In genomic region chr4:7971159-7971631, GRCh38 we compare ENCODE assay signal across 13 cellular contexts. TPM values are rescaled to one million over a fixed set of nuclear protein-coding genes. Genes with fewer than 3 reads are reported as not detected.
A peak's percentile ranks its signal among the peaks of the same experiment; 100 is the strongest.
DNase-seq lines count a peak whose midpoint lies in the region; ATAC-seq and TF ChIP-seq lines count a peak whose summit lies in the region.
"Had no signal": no experiment of that assay in that cellular context is flagged by ENCODE, and none has a peak within 500 bp of the region (broad histone marks: within the 10 kb centered on the region; RNA-seq: fewer than 3 reads in every experiment).

No MANE protein-coding gene starts in this region.

- H3K27ac ChIP-seq in esophagus squamous epithelium (peak overlapping the region; percentile 66 to 93 (median 80)), prostate gland (peak overlapping the region; percentile 24 to 61)

- H3K27me3 ChIP-seq in esophagus squamous epithelium (no peaks in the 10 kb centered on the region), prostate gland (replicated peaks; ENCODE audit: insufficient read depth) (no peaks in the 10 kb centered on the region)
- H3K27me3 ChIP-seq: right atrium auricular region had no signal

- H3K4me3 Mint-ChIP-seq in T-helper 2 cell treated with Interferon-gamma antibody and Interleukin-4, amounts not matched to agents 5 μg/mL and 100 μg/mL, for 36 hours, result peak overlapping the region; percentile 96
- H3K4me3 Mint-ChIP-seq: brain, IgD-negative memory B cell had no signal

- no peak for TF ChIP-seq POLR2A in esophagus squamous epithelium (IDR thresholded peaks at IDR 0.05)
- TF ChIP-seq POLR2A in prostate gland (IDR thresholded peaks at IDR 0.05), result no peak

- no CpG with 5 or more reads among the region's 2 CpGs for WGBS in esophagus squamous epithelium, 2 donors
- WGBS in prostate gland, result 81% methylated on average over 2 of the region's 2 CpGs

- peak overlapping the region; percentile 98 for H3K27ac Mint-ChIP-seq in T-helper 2 cell treated with Interferon-gamma antibody and Interleukin-4, amounts not matched to agents 5 μg/mL and 100 μg/mL, for 36 hours
- H3K27ac Mint-ChIP-seq: IgD-negative memory B cell had no signal

- peaks cover 34 to 69% (median 56%) of the 10 kb centered on the region in 3 donors for H3K4me1 ChIP-seq in esophagus squamous epithelium
- peaks cover 5% of the 10 kb centered on the region for H3K4me1 ChIP-seq in prostate gland (replicated peaks)

- H3K36me3 ChIP-seq in esophagus squamous epithelium (no peaks in the 10 kb centered on the region), prostate gland (no peaks in the 10 kb centered on the region)
- H3K36me3 ChIP-seq: right atrium auricular region had no signal

- no peak for DNase-seq in GM12865 (ENCODE audit: low read depth)
- no peak for DNase-seq in T-helper 2 cell treated with Interferon-gamma antibody and Interleukin-4, amounts not matched to agents 5 μg/mL and 100 μg/mL, for 36 hours (ENCODE audit: low spot score)
- no peak for DNase-seq in esophagus squamous epithelium (lab: John Stamatoyannopoulos, UW)
- DNase-seq in prostate gland (ENCODE audit: low spot score), result no peak
- no peak for DNase-seq in OCI-M1 (lab: John Stamatoyannopoulos, UW)
- no peak for DNase-seq in NCI-H2196 treated with DMSO at 0.1 percent for 48 hours (lab: John Stamatoyannopoulos, UW; ENCODE audit: unreplicated experiment)
- no peak for DNase-seq in SHP77 (lab: John Stamatoyannopoulos, UW)
- DNase-seq: activated CD4-positive, alpha-beta T cell treated with anti-CD3 and anti-CD28 coated beads for 1 hour; NCI-H2081 treated with DMSO at 0.1 percent for 48 hours had no signal

- no peaks in the 10 kb centered on the region for H3K27me3 Mint-ChIP-seq in T-helper 2 cell treated with Interferon-gamma antibody and Interleukin-4, amounts not matched to agents 5 μg/mL and 100 μg/mL, for 36 hours (ENCODE audit: low read depth)
- H3K27me3 Mint-ChIP-seq: brain had no signal

- peak overlapping the region; percentile 57 for H3K4me3 ChIP-seq in GM12865 (ENCODE audit: low read depth, low read length)
- H3K4me3 ChIP-seq in esophagus squamous epithelium, result peak overlapping the region in 1 of 4 donors; percentile 46
- H3K4me3 ChIP-seq in prostate gland, result no peak overlapping the region
- H3K4me3 ChIP-seq: right atrium auricular region had no signal

- no peaks in the 10 kb centered on the region for H3K9me3 Mint-ChIP-seq in T-helper 2 cell treated with Interferon-gamma antibody and Interleukin-4, amounts not matched to agents 5 μg/mL and 100 μg/mL, for 36 hours

- intact Hi-C loops in esophagus squamous epithelium (cut with DNase I) (no loop called here), prostate gland (cut with DNase I) (no loop called here)

- H3K4me1 Mint-ChIP-seq in T-helper 2 cell treated with Interferon-gamma antibody and Interleukin-4, amounts not matched to agents 5 μg/mL and 100 μg/mL, for 36 hours (ENCODE audit: low read depth), result peaks cover 40% of the 10 kb centered on the region

- ATAC-seq in HG02852 (IDR thresholded peaks at IDR 0.05; ENCODE audit: unreplicated experiment), result no peak

- H3K36me3 Mint-ChIP-seq in T-helper 2 cell treated with Interferon-gamma antibody and Interleukin-4, amounts not matched to agents 5 μg/mL and 100 μg/mL, for 36 hours (ENCODE audit: low read depth), result peaks cover 16% of the 10 kb centered on the region
- H3K36me3 Mint-ChIP-seq: brain, IgD-negative memory B cell had no signal

- no peak for TF ChIP-seq CTCF in GM12865 (IDR thresholded peaks at IDR 0.05; ENCODE audit: insufficient read depth, low read depth, low read length, missing control alignments)
- no peak for TF ChIP-seq CTCF in esophagus squamous epithelium (IDR thresholded peaks at IDR 0.05)
- TF ChIP-seq CTCF in prostate gland (IDR thresholded peaks at IDR 0.05), result no peak

- H3K9me3 ChIP-seq in esophagus squamous epithelium (no peaks in the 10 kb centered on the region), prostate gland (no peaks in the 10 kb centered on the region)
- H3K9me3 ChIP-seq: right atrium auricular region had no signal

RNA-seq across cellular contexts. Expression of gene AFAP1, which starts 31.5 kb away (rescaled TPM):
- total RNA-seq in esophagus squamous epithelium (10 to 100 TPM in 2 of 4 donors, 1 to 10 TPM in 2; 4.4 to 16.6 (median 10.7) TPM), prostate gland (10 to 100 TPM; 17.5 to 19.8 TPM)
